In the genomic region with DNA sequence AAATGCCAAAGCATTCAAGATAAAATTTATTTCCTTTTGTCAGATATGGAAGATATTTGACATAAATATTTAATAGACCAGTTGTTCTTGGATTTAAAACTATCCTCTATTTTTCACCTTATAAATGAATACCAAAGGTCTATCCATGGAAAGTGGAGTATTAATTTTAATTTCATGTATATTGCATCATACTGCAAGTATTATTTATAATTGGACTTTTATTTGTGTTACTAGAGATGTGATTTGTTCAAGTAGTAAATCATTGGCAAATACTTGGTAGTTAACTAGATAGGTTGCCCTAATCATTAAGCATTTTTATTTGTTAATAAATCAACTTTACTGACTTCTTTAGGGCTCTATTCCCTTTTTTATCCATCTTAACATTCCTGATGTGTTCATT, we compare ENCODE assay signal across 39 cellular contexts.
"Had no signal": no experiment of that assay in that cellular context is flagged by ENCODE, and none has a peak within 500 bp of the region (broad histone marks: within the 10 kb centered on the region; RNA-seq: fewer than 3 reads in every experiment).

No MANE protein-coding gene starts in this region.

- H3K36me3 ChIP-seq: adrenal gland, ascending aorta, brain microvascular endothelial cell, breast epithelium, cardiac muscle cell had no signal

- H3K9me3 ChIP-seq: adrenal gland, ascending aorta, body of pancreas, breast epithelium had no signal

- ATAC-seq: activated naive CD4-positive, alpha-beta T cell treated with anti-CD3 and anti-CD28 coated beads, Interleukin-2, amount 50 U/mL, for 72 hours; activated naive CD8-positive, alpha-beta T cell treated with anti-CD3 and anti-CD28 coated beads, Interleukin-2, amount 50 U/mL, for 24 hours; activated T-cell treated with anti-CD3 and anti-CD28 coated beads, Interleukin-2, amount 50 U/mL, for 4 hours; activated T-cell treated with anti-CD3 and anti-CD28 coated beads, Interleukin-2, amount 50 U/mL, for 72 hours; activated T-helper 17 cell treated with anti-CD3 and anti-CD28 coated beads, Interleukin-2, amount 50 U/mL, for 72 hours; body of pancreas had no signal

- H3K4me3 Mint-ChIP-seq: activated naive CD4-positive, alpha-beta T cell treated with anti-CD3 and anti-CD28 coated beads for 36 hours; activated naive CD4-positive, alpha-beta T cell treated with anti-CD3 and anti-CD28 coated beads, Interleukin-2, amount 10 ng/mL, durations not matched to agents 7 days and 5 days; activated naive CD4-positive, alpha-beta T cell treated with anti-CD3 and anti-CD28 coated beads, Interleukin-2, amount 50 U/mL, for 24 hours; activated naive CD8-positive, alpha-beta T cell; activated naive CD8-positive, alpha-beta T cell treated with anti-CD3 and anti-CD28 coated beads for 36 hours; activated naive CD8-positive, alpha-beta T cell treated with anti-CD3 and anti-CD28 coated beads, Interleukin-2, amount 10 ng/mL, durations not matched to agents 7 days and 5 days; activated naive CD8-positive, alpha-beta T cell treated with anti-CD3 and anti-CD28 coated beads, Interleukin-2, amount 50 U/mL, for 24 hours; activated T-cell treated with anti-CD3 and anti-CD28 coated beads, Interleukin-2, amount 50 U/mL, for 24 hours; activated T-cell treated with anti-CD3 and anti-CD28 coated beads, Interleukin-2, amount 50 U/mL, for 4 hours; activated T-cell treated with anti-CD3 and anti-CD28 coated beads, Interleukin-2, amount 50 U/mL, for 72 hours; activated T-helper 1 cell treated with anti-CD3 and anti-CD28 coated beads, Interleukin-12 subunit alpha, Interleukin-12 subunit beta, Interleukin-2, Interleukin-4 antibody, amounts not matched to agents 30 ng/mL and 10 ng/mL and 1 ng/mL, durations not matched to agents 14 hours and 24 hours and 36 hours; activated T-helper 17 cell treated with anti-CD3 and anti-CD28 coated beads, Interleukin-2, amount 50 U/mL, for 72 hours; brain; central memory CD8-positive, alpha-beta T cell had no signal

- H3K27me3 ChIP-seq: adrenal gland, ascending aorta, body of pancreas, brain microvascular endothelial cell, breast epithelium, cardiac muscle cell had no signal

- H3K4me3 ChIP-seq: adrenal gland, ascending aorta, body of pancreas, breast epithelium, cardiac muscle cell had no signal

- H3K27me3 Mint-ChIP-seq: activated naive CD4-positive, alpha-beta T cell treated with anti-CD3 and anti-CD28 coated beads, Interleukin-2, amount 10 ng/mL, durations not matched to agents 7 days and 5 days; activated naive CD4-positive, alpha-beta T cell treated with anti-CD3 and anti-CD28 coated beads, Interleukin-2, amount 50 U/mL, for 24 hours; activated naive CD8-positive, alpha-beta T cell; activated naive CD8-positive, alpha-beta T cell treated with anti-CD3 and anti-CD28 coated beads for 36 hours; activated naive CD8-positive, alpha-beta T cell treated with anti-CD3 and anti-CD28 coated beads, Interleukin-2, amount 10 ng/mL, durations not matched to agents 7 days and 5 days; activated naive CD8-positive, alpha-beta T cell treated with anti-CD3 and anti-CD28 coated beads, Interleukin-2, amount 50 U/mL, for 24 hours; activated T-cell treated with anti-CD3 and anti-CD28 coated beads, Interleukin-2, amount 50 U/mL, for 24 hours; activated T-helper 17 cell treated with anti-CD3 and anti-CD28 coated beads, Interleukin-2, amount 50 U/mL, for 72 hours; central memory CD8-positive, alpha-beta T cell had no signal

- H3K27ac ChIP-seq: adrenal gland, ascending aorta, body of pancreas, brain microvascular endothelial cell, breast epithelium, cardiac muscle cell had no signal

- H3K9me3 Mint-ChIP-seq: activated naive CD4-positive, alpha-beta T cell treated with anti-CD3 and anti-CD28 coated beads for 36 hours; activated naive CD8-positive, alpha-beta T cell treated with anti-CD3 and anti-CD28 coated beads for 36 hours; activated naive CD8-positive, alpha-beta T cell treated with anti-CD3 and anti-CD28 coated beads, Interleukin-2, amount 50 U/mL, for 24 hours; activated T-cell treated with anti-CD3 and anti-CD28 coated beads, Interleukin-2, amount 50 U/mL, for 24 hours; activated T-helper 1 cell treated with anti-CD3 and anti-CD28 coated beads, Interleukin-12 subunit alpha, Interleukin-12 subunit beta, Interleukin-2, Interleukin-4 antibody, amounts not matched to agents 30 ng/mL and 10 ng/mL and 1 ng/mL, durations not matched to agents 14 hours and 24 hours and 36 hours; activated T-helper 2 cell treated with anti-CD3 and anti-CD28 coated beads, Interferon-gamma antibody, Interleukin-2, Interleukin-4, amounts not matched to agents 10 μg/mL and 5 μg/mL and 100 μg/mL, durations not matched to agents 14 hours and 24 hours and 36 hours had no signal

- DNase-seq: activated effector memory CD4-positive, alpha-beta T cell treated with anti-CD3 and anti-CD28 coated beads, Interleukin-2, amount 50 U/mL, for 16 hours; activated effector memory CD4-positive, alpha-beta T cell treated with Interleukin-2 at 50 U/mL for 16 hours; activated gamma-delta T cell; activated gamma-delta T cell treated with Interleukin-2 at 50 U/mL for 16 hours; activated naive CD4-positive, alpha-beta T cell; activated naive CD4-positive, alpha-beta T cell treated with anti-CD3 and anti-CD28 coated beads for 36 hours; activated naive CD4-positive, alpha-beta T cell treated with anti-CD3 and anti-CD28 coated beads, Interleukin-2, amount 10 ng/mL, durations not matched to agents 7 days and 5 days; activated naive CD4-positive, alpha-beta T cell treated with anti-CD3 and anti-CD28 coated beads, Interleukin-2, amount 50 U/mL, for 16 hours; activated naive CD4-positive, alpha-beta T cell treated with Interleukin-2 at 50 U/mL for 16 hours; activated naive CD8-positive, alpha-beta T cell treated with anti-CD3 and anti-CD28 coated beads for 36 hours; activated naive CD8-positive, alpha-beta T cell treated with anti-CD3 and anti-CD28 coated beads, Interleukin-2, amount 10 ng/mL, durations not matched to agents 7 days and 5 days; activated naive CD8-positive, alpha-beta T cell treated with anti-CD3 and anti-CD28 coated beads, Interleukin-2, amount 50 U/mL, for 24 hours; activated T-cell treated with anti-CD3 and anti-CD28 coated beads, Interleukin-2, amount 50 U/mL, for 24 hours; activated T-cell treated with anti-CD3 and anti-CD28 coated beads, Interleukin-2, amount 50 U/mL, for 4 hours; activated T-cell treated with anti-CD3 and anti-CD28 coated beads, Interleukin-2, amount 50 U/mL, for 48 hours; activated T-cell treated with anti-CD3 and anti-CD28 coated beads, Interleukin-2, amount 50 U/mL, for 72 hours; adrenal gland; amniotic stem cell; amygdala; anterior cingulate cortex; aorta; body of pancreas; brain microvascular endothelial cell; caudate nucleus; central memory CD4-positive, alpha-beta T cell; cerebellar nuclear complex had no signal

- H3K4me1 ChIP-seq: adrenal gland, ascending aorta, body of pancreas, breast epithelium had no signal

- H3K4me1 Mint-ChIP-seq: activated naive CD4-positive, alpha-beta T cell treated with anti-CD3 and anti-CD28 coated beads, Interleukin-2, amount 10 ng/mL, durations not matched to agents 7 days and 5 days; activated naive CD4-positive, alpha-beta T cell treated with anti-CD3 and anti-CD28 coated beads, Interleukin-2, amount 50 U/mL, for 24 hours; activated naive CD8-positive, alpha-beta T cell treated with anti-CD3 and anti-CD28 coated beads for 36 hours; activated naive CD8-positive, alpha-beta T cell treated with anti-CD3 and anti-CD28 coated beads, Interleukin-2, amount 10 ng/mL, durations not matched to agents 7 days and 5 days; activated naive CD8-positive, alpha-beta T cell treated with anti-CD3 and anti-CD28 coated beads, Interleukin-2, amount 50 U/mL, for 24 hours; activated T-helper 17 cell treated with anti-CD3 and anti-CD28 coated beads, Interleukin-2, amount 50 U/mL, for 72 hours; central memory CD8-positive, alpha-beta T cell had no signal

- FAIRE-seq: astrocyte, bronchial epithelial cell had no signal

- H3K27ac Mint-ChIP-seq: activated naive CD4-positive, alpha-beta T cell treated with anti-CD3 and anti-CD28 coated beads for 36 hours; activated naive CD4-positive, alpha-beta T cell treated with anti-CD3 and anti-CD28 coated beads, Interleukin-2, amount 10 ng/mL, durations not matched to agents 7 days and 5 days; activated naive CD4-positive, alpha-beta T cell treated with anti-CD3 and anti-CD28 coated beads, Interleukin-2, amount 50 U/mL, for 24 hours; activated naive CD4-positive, alpha-beta T cell treated with anti-CD3 and anti-CD28 coated beads, Interleukin-2, amount 50 U/mL, for 72 hours; activated naive CD8-positive, alpha-beta T cell; activated naive CD8-positive, alpha-beta T cell treated with anti-CD3 and anti-CD28 coated beads for 36 hours; activated naive CD8-positive, alpha-beta T cell treated with anti-CD3 and anti-CD28 coated beads, Interleukin-2, amount 10 ng/mL, durations not matched to agents 7 days and 5 days; activated naive CD8-positive, alpha-beta T cell treated with anti-CD3 and anti-CD28 coated beads, Interleukin-2, amount 50 U/mL, for 24 hours; activated T-cell treated with anti-CD3 and anti-CD28 coated beads, Interleukin-2, amount 50 U/mL, for 24 hours; activated T-cell treated with anti-CD3 and anti-CD28 coated beads, Interleukin-2, amount 50 U/mL, for 72 hours; activated T-helper 1 cell treated with anti-CD3 and anti-CD28 coated beads, Interleukin-12 subunit alpha, Interleukin-12 subunit beta, Interleukin-2, Interleukin-4 antibody, amounts not matched to agents 30 ng/mL and 10 ng/mL and 1 ng/mL, durations not matched to agents 14 hours and 24 hours and 36 hours; activated T-helper 17 cell treated with anti-CD3 and anti-CD28 coated beads, Interleukin-2, amount 50 U/mL, for 72 hours; activated T-helper 2 cell treated with anti-CD3 and anti-CD28 coated beads, Interferon-gamma antibody, Interleukin-2, Interleukin-4, amounts not matched to agents 10 μg/mL and 5 μg/mL and 100 μg/mL, durations not matched to agents 14 hours and 24 hours and 36 hours; brain had no signal

- H3K36me3 Mint-ChIP-seq: activated naive CD4-positive, alpha-beta T cell treated with anti-CD3 and anti-CD28 coated beads, Interleukin-2, amount 10 ng/mL, durations not matched to agents 7 days and 5 days; activated naive CD4-positive, alpha-beta T cell treated with anti-CD3 and anti-CD28 coated beads, Interleukin-2, amount 50 U/mL, for 24 hours; activated naive CD4-positive, alpha-beta T cell treated with anti-CD3 and anti-CD28 coated beads, Interleukin-2, amount 50 U/mL, for 72 hours; activated naive CD8-positive, alpha-beta T cell; activated naive CD8-positive, alpha-beta T cell treated with anti-CD3 and anti-CD28 coated beads for 36 hours; activated naive CD8-positive, alpha-beta T cell treated with anti-CD3 and anti-CD28 coated beads, Interleukin-2, amount 10 ng/mL, durations not matched to agents 7 days and 5 days; brain had no signal
